ENCODE assay signal across 18 cellular contexts in genomic region chr1:247358920-247359319, GRCh38. TPM values are rescaled to one million over a fixed set of nuclear protein-coding genes. Genes with fewer than 3 reads are reported as not detected.
DNase-seq lines count a peak whose midpoint lies in the region; TF ChIP-seq lines count a peak whose summit lies in the region.
"Had no signal": no experiment of that assay in that cellular context is flagged by ENCODE, and none has a peak within 500 bp of the region (broad histone marks: within the 10 kb centered on the region; RNA-seq: fewer than 3 reads in every experiment).

No MANE protein-coding gene starts in this region.

- TF ChIP-seq POLR2A in esophagus muscularis mucosa (IDR thresholded peaks at IDR 0.05; ENCODE audit: low read depth): no peak

- H3K4me1 ChIP-seq in esophagus muscularis mucosa: peaks cover 0 to 12% (median 10%) of the 10 kb centered on the region in 4 donors
- peaks cover 6% of the 10 kb centered on the region; the same call in 1 of the 2 replicates for H3K4me1 ChIP-seq in Caco-2

- peak overlapping the region; percentile 46 for H3K27ac Mint-ChIP-seq in dendritic cell treated with granulocyte-macrophage colony-stimulating factor and Interleukin-4, amounts not matched to agents 40 ng/mL and 50 ng/mL, for 4 days
- H3K27ac Mint-ChIP-seq in nephron (peak overlapping the region in 2 of 3 experiments; percentile 34 to 76), Caco-2 (ENCODE audit: unreplicated experiment) (no peak overlapping the region)
- H3K27ac Mint-ChIP-seq: activated CD4-positive, alpha-beta T cell treated with anti-CD3 and anti-CD28 coated beads, Interleukin-2, amount 10 ng/mL, durations not matched to agents 24 days and 14 days; neural progenitor cell had no signal

- H3K4me3 ChIP-seq in esophagus muscularis mucosa: no peak overlapping the region
- H3K4me3 ChIP-seq in Caco-2 (ENCODE audit: low read depth, low read length): no peak overlapping the region
- H3K4me3 ChIP-seq: coronary artery, heart left ventricle, MG63, neural progenitor cell had no signal

- H3K9me3 ChIP-seq in esophagus muscularis mucosa (no peaks in the 10 kb centered on the region), Caco-2 (no peaks in the 10 kb centered on the region)
- H3K9me3 ChIP-seq: heart left ventricle, SK-N-SH had no signal

- 84% methylated on average over 5 of the region's 5 CpGs for WGBS in esophagus muscularis mucosa

- H3K36me3 Mint-ChIP-seq in dendritic cell treated with granulocyte-macrophage colony-stimulating factor and Interleukin-4, amounts not matched to agents 40 ng/mL and 50 ng/mL, for 4 days (ENCODE audit: low read depth): no peaks in the 10 kb centered on the region
- H3K36me3 Mint-ChIP-seq in nephron (ENCODE audit: low read depth) (peaks cover 5% of the 10 kb centered on the region), Caco-2 (ENCODE audit: insufficient read depth, unreplicated experiment) (no peaks in the 10 kb centered on the region)

- TF ChIP-seq CTCF in nephron (IDR thresholded peaks at IDR 0.05; ENCODE audit: unreplicated experiment in 3 of 3) (no peak), esophagus muscularis mucosa (IDR thresholded peaks at IDR 0.05) (no peak), Caco-2 (IDR thresholded peaks at IDR 0.05; ENCODE audit: insufficient read depth in 1 of 2, low read depth in 1 of 2, low read length in 1 of 2, severe bottlenecking in 1 of 2, unreplicated experiment in 1 of 2) (no peak)

- H3K4me3 Mint-ChIP-seq in dendritic cell treated with granulocyte-macrophage colony-stimulating factor and Interleukin-4, amounts not matched to agents 40 ng/mL and 50 ng/mL, for 4 days: no peak overlapping the region
- no peak overlapping the region for H3K4me3 Mint-ChIP-seq in nephron
- H3K4me3 Mint-ChIP-seq in Caco-2 (ENCODE audit: unreplicated experiment): no peak overlapping the region
- H3K4me3 Mint-ChIP-seq: activated CD4-positive, alpha-beta T cell treated with anti-CD3 and anti-CD28 coated beads, Interleukin-2, amount 10 ng/mL, durations not matched to agents 24 days and 14 days; neural progenitor cell had no signal

- BruUV-seq in Caco-2 (replicated peaks; lab: Mats Ljungman, UMichigan): no TSS peak

- CTCF ChIA-PET in Caco-2 (lab: Charles Lee): no interaction called here

- POLR2A ChIA-PET in Caco-2 (lab: Charles Lee): no interaction called here

- H3K27me3 ChIP-seq in esophagus muscularis mucosa (peaks cover 0 to 37% (median 0%) of the 10 kb centered on the region in 4 donors), Caco-2 (replicated peaks; ENCODE audit: control insufficient read depth, insufficient read depth, low read length) (no peaks in the 10 kb centered on the region)
- H3K27me3 ChIP-seq: heart left ventricle, MG63, neural progenitor cell had no signal

- no peak for TF ChIP-seq EP300 in esophagus muscularis mucosa (IDR thresholded peaks at IDR 0.05)

- H3K27ac ChIP-seq in esophagus muscularis mucosa (replicated peaks in 1 of 4): no peak overlapping the region
- H3K27ac ChIP-seq: neural progenitor cell had no signal

- no peaks in the 10 kb centered on the region for H3K36me3 ChIP-seq in esophagus muscularis mucosa
- no peaks in the 10 kb centered on the region for H3K36me3 ChIP-seq in Caco-2 (ENCODE audit: control insufficient read depth, insufficient read depth, low read length)
- H3K36me3 ChIP-seq: heart left ventricle, MG63, neural progenitor cell had no signal

- peaks cover 9% of the 10 kb centered on the region for H3K9me3 Mint-ChIP-seq in dendritic cell treated with granulocyte-macrophage colony-stimulating factor and Interleukin-4, amounts not matched to agents 40 ng/mL and 50 ng/mL, for 4 days
- H3K9me3 Mint-ChIP-seq in nephron (no peaks in the 10 kb centered on the region), Caco-2 (ENCODE audit: unreplicated experiment) (peaks cover 10% of the 10 kb centered on the region)
- H3K9me3 Mint-ChIP-seq: activated CD4-positive, alpha-beta T cell treated with anti-CD3 and anti-CD28 coated beads, Interleukin-2, amount 10 ng/mL, durations not matched to agents 24 days and 14 days had no signal

- DNase-seq in ELR (ENCODE audit: low read depth) (peak; percentile 46), NOMO-1 treated with DMSO at 0.1 percent for 48 hours (lab: John Stamatoyannopoulos, UW; ENCODE audit: unreplicated experiment) (peak; percentile 56), esophagus muscularis mucosa (ENCODE audit: extremely low spot score) (no peak), Caco-2 (no peak), DMS153 (lab: John Stamatoyannopoulos, UW) (no peak), HCEC 1CT (no peak)
- DNase-seq: activated CD4-positive, alpha-beta T cell treated with anti-CD3 and anti-CD28 coated beads, Interleukin-2, amount 10 ng/mL, durations not matched to agents 24 days and 14 days; activated CD8-positive, alpha-beta memory T cell treated with anti-CD3 and anti-CD28 coated beads, Interleukin-2, amount 50 U/mL, for 48 hours; COR-L47; heart left ventricle; MG63; NCI-H2029; NCI-H510A treated with DMSO at 0.1 percent for 48 hours; SK-N-SH had no signal

- intact Hi-C loops in dendritic cell treated with granulocyte-macrophage colony-stimulating factor and Interleukin-4, amounts not matched to agents 40 ng/mL and 50 ng/mL, for 4 days (cut with micrococcal nuclease): no loop called here
- intact Hi-C loops in esophagus muscularis mucosa (cut with DNase I) (no loop called here), Caco-2 (cut with micrococcal nuclease; ENCODE audit: unreplicated experiment) (no loop called here)

- H3K4me1 Mint-ChIP-seq in dendritic cell treated with granulocyte-macrophage colony-stimulating factor and Interleukin-4, amounts not matched to agents 40 ng/mL and 50 ng/mL, for 4 days (ENCODE audit: low read depth): peaks cover 63% of the 10 kb centered on the region
- H3K4me1 Mint-ChIP-seq in nephron: peaks cover 55% of the 10 kb centered on the region
- no peaks in the 10 kb centered on the region for H3K4me1 Mint-ChIP-seq in Caco-2 (ENCODE audit: low read depth, unreplicated experiment)

- H3K27me3 Mint-ChIP-seq in dendritic cell treated with granulocyte-macrophage colony-stimulating factor and Interleukin-4, amounts not matched to agents 40 ng/mL and 50 ng/mL, for 4 days: peaks cover 10% of the 10 kb centered on the region
- H3K27me3 Mint-ChIP-seq in nephron (ENCODE audit: low read depth) (peaks cover 4% of the 10 kb centered on the region), Caco-2 (ENCODE audit: insufficient read depth, unreplicated experiment) (no peaks in the 10 kb centered on the region)

RNA-seq across cellular contexts. Expression of gene ZNF496, which starts 27.3 kb away (rescaled TPM):
- total RNA-seq in esophagus muscularis mucosa (10 to 100 TPM; 23.7 to 34.3 (median 33.3) TPM), Caco-2 (2022) (31.0 and 36.4 TPM in 2 replicates)

RNA-seq across cellular contexts. Expression of gene NLRP3, which starts 57.1 kb away (rescaled TPM):
- total RNA-seq in esophagus muscularis mucosa: 1 to 10 TPM; 1.3 to 4.5 (median 1.6) TPM
- not detected in 2 replicates for total RNA-seq in Caco-2 (2022)

Comparison
In these comparisons a context has a peak if more than half of its experiments do, and no peak if none do; other contexts are left out.
1. DNase-seq: peak in ELR (single experiment) and NOMO-1 treated with DMSO at 0.1 percent for 48 hours (single experiment); none in esophagus muscularis mucosa (single experiment), Caco-2 (0 of 2), DMS153 (single experiment) and HCEC 1CT (single experiment).